Comparison of ENCODE assay signal across 20 cellular contexts in genomic region chr22:22158207-22158816, GRCh38.
"Had no signal": no experiment of that assay in that cellular context is flagged by ENCODE, and none has a peak within 500 bp of the region (broad histone marks: within the 10 kb centered on the region; RNA-seq: fewer than 3 reads in every experiment).

No MANE protein-coding gene starts in this region.

- H3K4me3 Mint-ChIP-seq: immature natural killer cell; naive thymus-derived CD8-positive, alpha-beta T cell had no signal

- H3K36me3 ChIP-seq: colonic mucosa, esophagus squamous epithelium, gastroesophageal sphincter, left lung, lower lobe of right lung, neutrophil, right atrium auricular region, sigmoid colon, suprapubic skin, thyroid gland, upper lobe of right lung had no signal

- H3K4me1 ChIP-seq: colonic mucosa, esophagus squamous epithelium, gastroesophageal sphincter, lower lobe of right lung, right atrium auricular region, sigmoid colon, suprapubic skin, thyroid gland, upper lobe of right lung had no signal

- H3K9me3 ChIP-seq: colonic mucosa, esophagus squamous epithelium, gastroesophageal sphincter, left lung, lower lobe of right lung, neutrophil, right atrium auricular region, sigmoid colon, suprapubic skin, thyroid gland, upper lobe of right lung had no signal

- ATAC-seq: gastroesophageal sphincter; left lung; naive thymus-derived CD8-positive, alpha-beta T cell; stimulated activated naive CD8-positive, alpha-beta T cell treated with anti-CD3 and anti-CD28 coated beads, Interleukin-15, Interleukin-2, amounts not matched to agents 100 U/mL and 50 U/mL, for 24 hours; upper lobe of right lung had no signal

- H3K9me3 Mint-ChIP-seq: immature natural killer cell had no signal

- H3K27ac Mint-ChIP-seq: immature natural killer cell had no signal

- H3K36me3 Mint-ChIP-seq: immature natural killer cell; naive thymus-derived CD8-positive, alpha-beta T cell had no signal

- DNase-seq: colonic mucosa; dermis blood vessel endothelial cell; esophagus squamous epithelium; foreskin fibroblast; glutamatergic neuron; immature natural killer cell; left lung; lower lobe of right lung; mesendoderm; naive thymus-derived CD8-positive, alpha-beta T cell; sigmoid colon; stimulated activated CD4-positive, alpha-beta T cell treated with anti-CD3 and anti-CD28 coated beads, Interleukin-2, amount 100 ng/mL, for 24 hours; stimulated activated naive CD8-positive, alpha-beta T cell treated with anti-CD3 and anti-CD28 coated beads, Interleukin-15, Interleukin-2, amounts not matched to agents 100 U/mL and 50 U/mL, for 24 hours; thyroid gland; upper lobe of right lung had no signal

- H3K27ac ChIP-seq: colonic mucosa, esophagus squamous epithelium, gastroesophageal sphincter, left lung, lower lobe of right lung, neutrophil, right atrium auricular region, sigmoid colon, skin epidermis, suprapubic skin, thyroid gland, upper lobe of right lung had no signal

- H3K4me3 ChIP-seq: colonic mucosa, esophagus squamous epithelium, gastroesophageal sphincter, left lung, lower lobe of right lung, right atrium auricular region, sigmoid colon, skin epidermis, suprapubic skin, thyroid gland, upper lobe of right lung had no signal

- H3K27me3 ChIP-seq: colonic mucosa, neutrophil, right atrium auricular region, thyroid gland, upper lobe of right lung had no signal
